ENCODE assay signal across 8 cellular contexts in genomic region chr7:1225462-1226154, GRCh38. TPM values are rescaled to one million over a fixed set of nuclear protein-coding genes. Genes with fewer than 3 reads are reported as not detected.
DNase-seq lines count a peak whose midpoint lies in the region; ATAC-seq, FAIRE-seq and TF ChIP-seq lines count a peak whose summit lies in the region.

No MANE protein-coding gene starts in this region.

- H3K9me3 ChIP-seq in gastroesophageal sphincter: no peaks in the 10 kb centered on the region

- TF ChIP-seq EP300 in gastroesophageal sphincter (IDR thresholded peaks at IDR 0.05): no peak

- peaks cover 0 to 35% (median 6%) of the 10 kb centered on the region in 3 donors for H3K4me1 ChIP-seq in gastroesophageal sphincter

- TF ChIP-seq POLR2A in gastroesophageal sphincter (IDR thresholded peaks at IDR 0.05): no peak

- WGBS in gastroesophageal sphincter (ENCODE audit: low coverage in 1 of 2), 2 donors: 6 to 14% methylated on average over 21 to 22 of the region's 51 CpGs

- H3K27me3 ChIP-seq in gastroesophageal sphincter: peaks cover 100% of the 10 kb centered on the region

- ATAC-seq in gastroesophageal sphincter: no peak
- ATAC-seq in GM21528 (IDR thresholded peaks at IDR 0.05; ENCODE audit: low FRiP score, unreplicated experiment): no peak

- H3K36me3 ChIP-seq in gastroesophageal sphincter: no peaks in the 10 kb centered on the region

- FAIRE-seq in HTR-8/SVneo (lab: Jason Lieb, UNC): peak; percentile 46

- DNase-seq in AG08395 (ENCODE audit: low spot score) (peak; percentile 44), HTR-8/SVneo (ENCODE audit: insufficient read length, low spot score) (peak; percentile 62), activated T-cell treated with anti-CD3 and anti-CD28 coated beads for 48 hours (ENCODE audit: low read depth) (peak; percentile 54), A172 (ENCODE audit: low spot score) (no peak)
- DNase-seq in stimulated activated CD4-positive, alpha-beta T cell treated with anti-CD3 and anti-CD28 coated beads, Interleukin-15, amount 100 ng/mL, for 24 hours: peak; percentile 64
- DNase-seq in stimulated activated naive CD4-positive, alpha-beta T cell treated with Interleukin-2 at 50 U/mL for 16 hours (lab: John Stamatoyannopoulos, UW): no peak

- peak in 3 of 4 experiments; percentile 62 to 86 (median 76) for TF ChIP-seq CTCF in gastroesophageal sphincter (IDR thresholded peaks at IDR 0.05)

- no peak overlapping the region for H3K4me3 ChIP-seq in gastroesophageal sphincter

- no peak overlapping the region for H3K27ac ChIP-seq in gastroesophageal sphincter

RNA-seq across cellular contexts. Expression of gene UNCX, which starts 7.1 kb away (rescaled TPM):
- not detected for total RNA-seq in gastroesophageal sphincter
- not detected in 2 replicates for total RNA-seq in A172 (2014; rRNA removed; shearing (Covaris generic))

Comparison
In these comparisons a context has a peak if more than half of its experiments do, and no peak if none do; other contexts are left out.
1. DNase-seq: peak in AG08395 (single experiment), HTR-8/SVneo (single experiment), activated T-cell treated with anti-CD3 and anti-CD28 coated beads for 48 hours (single experiment) and stimulated activated CD4-positive, alpha-beta T cell treated with anti-CD3 and anti-CD28 coated beads, Interleukin-15, amount 100 ng/mL, for 24 hours (single experiment); none in stimulated activated naive CD4-positive, alpha-beta T cell treated with Interleukin-2 at 50 U/mL for 16 hours (single experiment) and A172 (single experiment).